8 cellular contexts compared by ENCODE assay signal in the genomic region with DNA sequence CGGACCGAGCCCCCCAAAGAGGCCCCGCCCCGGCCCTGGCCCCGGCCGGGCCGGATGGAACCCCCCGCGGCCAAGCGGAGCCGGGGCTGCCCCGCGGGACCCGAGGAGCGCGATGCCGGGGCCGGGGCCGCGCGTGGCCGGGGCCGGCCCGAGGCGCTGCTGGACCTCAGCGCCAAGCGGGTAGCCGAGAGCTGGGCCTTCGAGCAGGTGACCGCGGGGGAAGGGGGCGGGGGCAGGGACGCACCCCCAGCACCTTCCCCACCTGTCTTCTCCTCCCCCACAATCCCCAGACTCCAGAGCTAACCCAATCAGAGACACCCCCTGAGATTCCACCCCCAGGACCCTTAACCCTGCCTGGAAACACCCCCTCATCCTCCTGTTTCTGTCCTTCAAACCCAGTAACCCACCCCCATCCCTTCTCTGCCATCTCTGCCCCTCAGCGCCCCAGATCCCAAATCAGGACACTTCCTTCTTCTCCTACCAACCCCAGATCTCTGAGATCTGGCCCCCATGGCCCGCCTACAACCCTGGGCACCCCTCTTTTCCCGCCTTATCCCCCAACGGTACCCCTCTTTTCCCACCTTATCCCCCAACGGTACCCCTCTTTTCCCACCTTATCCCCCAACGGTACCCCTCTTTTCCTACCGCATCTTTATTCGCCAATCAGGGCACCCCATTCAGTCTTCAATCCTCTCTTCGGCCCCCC. TPM values are rescaled to one million over a fixed set of nuclear protein-coding genes. Genes with fewer than 3 reads are reported as not detected.
DNase-seq lines count a peak whose midpoint lies in the region; ATAC-seq and TF ChIP-seq lines count a peak whose summit lies in the region.

No MANE protein-coding gene starts in this region.

- POLR2A ChIA-PET in AG04450 (lab: Yijun Ruan, JAX): interaction anchor here (0.6 to 3.9 kb wide), 11 partner anchors 8 to 64 kb away, joined by 3 to 19 read pairs (median 5); a partner anchor contains a TSS
- POLR2A ChIA-PET in activated CD4-positive, alpha-beta memory T cell treated with anti-CD3 and anti-CD28 coated beads, Interleukin-2, amount 10 ng/mL, durations not matched to agents 7 days and 5 days (lab: Charles Lee): interaction anchor here (1.0 to 2.7 kb wide), 11 partner anchors 9 to 341 kb away, joined by 3 to 23 read pairs (median 5); a partner anchor contains a TSS

- in situ Hi-C loops in gastrocnemius medialis (cut with MboI; ENCODE audit: low sequenced_read_pairs in 4 of 4): no loop called here

- peak overlapping the region; percentile 97 for H3K27ac ChIP-seq in AG04450 (ENCODE audit: low read depth, low read length)
- H3K27ac ChIP-seq in right atrium auricular region: peak overlapping the region; percentile 92
- H3K27ac ChIP-seq in gastrocnemius medialis: peak overlapping the region; percentile 79 to 96 (median 90)

- H3K4me3 Mint-ChIP-seq in activated CD4-positive, alpha-beta memory T cell treated with anti-CD3 and anti-CD28 coated beads, Interleukin-2, amount 10 ng/mL, durations not matched to agents 7 days and 5 days: peak overlapping the region; percentile 99

- no peaks in the 10 kb centered on the region for H3K36me3 Mint-ChIP-seq in activated CD4-positive, alpha-beta memory T cell treated with anti-CD3 and anti-CD28 coated beads, Interleukin-2, amount 10 ng/mL, durations not matched to agents 7 days and 5 days (ENCODE audit: low read depth)

- ATAC-seq in GM18909 (IDR thresholded peaks at IDR 0.05; ENCODE audit: poor library complexity, unreplicated experiment): peak; percentile 37
- peak; percentile 27 for ATAC-seq in HG03135 (IDR thresholded peaks at IDR 0.05; ENCODE audit: unreplicated experiment)
- ATAC-seq in gastrocnemius medialis: peak; percentile 42 to 48

- H3K27ac Mint-ChIP-seq in activated CD4-positive, alpha-beta memory T cell treated with anti-CD3 and anti-CD28 coated beads, Interleukin-2, amount 10 ng/mL, durations not matched to agents 7 days and 5 days: peak overlapping the region; percentile 74

- H3K4me3 ChIP-seq in AG04450 (ENCODE audit: low read depth, low read length) (peak overlapping the region; percentile 80), right atrium auricular region (peak overlapping the region; percentile 84 to 91), gastrocnemius medialis (peak overlapping the region; percentile 64 to 96 (median 75))

- H3K27me3 ChIP-seq in AG04450 (ENCODE audit: control insufficient read depth, insufficient read depth, low read length) (no peaks in the 10 kb centered on the region), right atrium auricular region (no peaks in the 10 kb centered on the region), gastrocnemius medialis (no peaks in the 10 kb centered on the region)

- H3K9me3 ChIP-seq in AG04450 (ENCODE audit: control insufficient read depth, insufficient read depth, low read length) (no peaks in the 10 kb centered on the region; the same call in 1 of the 2 replicates), right atrium auricular region (no peaks in the 10 kb centered on the region), gastrocnemius medialis (no peaks in the 10 kb centered on the region)

- CTCF ChIA-PET in AG04450 (lab: Charles Lee): interaction anchor here (1.3 to 2.7 kb wide), 2 partner anchors 43 to 67 kb away, joined by 3 to 23 read pairs; no protein-coding TSS in a partner anchor
- CTCF ChIA-PET in activated CD4-positive, alpha-beta memory T cell treated with anti-CD3 and anti-CD28 coated beads, Interleukin-2, amount 10 ng/mL, durations not matched to agents 7 days and 5 days (lab: Charles Lee): interaction anchor here (0.8 to 4.2 kb wide), 4 partner anchors 11 to 204 kb away, joined by 3 to 28 read pairs (median 4); no protein-coding TSS in a partner anchor

- H3K27me3 Mint-ChIP-seq in activated CD4-positive, alpha-beta memory T cell treated with anti-CD3 and anti-CD28 coated beads, Interleukin-2, amount 10 ng/mL, durations not matched to agents 7 days and 5 days: no peaks in the 10 kb centered on the region

- TF ChIP-seq CTCF in AG04450 (IDR thresholded peaks at IDR 0.05; ENCODE audit: low read depth, low read length) (no peak), right atrium auricular region (IDR thresholded peaks at IDR 0.05) (no peak), gastrocnemius medialis (IDR thresholded peaks at IDR 0.05 in 4 of 5, conservative IDR thresholded peaks at IDR 0.05 in 1 of 5) (no peak)

- TF ChIP-seq POLR2A in gastrocnemius medialis (IDR thresholded peaks at IDR 0.05): no peak

- H3K9me3 Mint-ChIP-seq in activated CD4-positive, alpha-beta memory T cell treated with anti-CD3 and anti-CD28 coated beads, Interleukin-2, amount 10 ng/mL, durations not matched to agents 7 days and 5 days: no peaks in the 10 kb centered on the region

- H3K36me3 ChIP-seq in right atrium auricular region (no peaks in the 10 kb centered on the region), gastrocnemius medialis (no peaks in the 10 kb centered on the region)

- H3K4me1 ChIP-seq in right atrium auricular region: peaks cover 0 to 38% of the 10 kb centered on the region in 2 donors
- peaks cover 24 to 26% of the 10 kb centered on the region in 2 donors for H3K4me1 ChIP-seq in gastrocnemius medialis

- intact Hi-C loops in gastrocnemius medialis (cut with DNase I; ENCODE audit: low total_unique reads): loop anchor here (2.0 to 10.0 kb wide), 2 partner anchors 37 to 209 kb away; a partner anchor contains a TSS

- peaks cover 29% of the 10 kb centered on the region for H3K4me1 Mint-ChIP-seq in activated CD4-positive, alpha-beta memory T cell treated with anti-CD3 and anti-CD28 coated beads, Interleukin-2, amount 10 ng/mL, durations not matched to agents 7 days and 5 days

- DNase-seq in AG04450 (ENCODE audit: low read depth, low spot score) (no peak), right atrium auricular region (ENCODE audit: low spot score) (no peak), gastrocnemius medialis (peak in 1 of 2 donors; percentile 40), DMS153 (lab: John Stamatoyannopoulos, UW) (no peak), SKM-1 (lab: John Stamatoyannopoulos, UW; ENCODE audit: unreplicated experiment) (no peak)
- no peak for DNase-seq in activated CD4-positive, alpha-beta memory T cell treated with anti-CD3 and anti-CD28 coated beads, Interleukin-2, amount 10 ng/mL, durations not matched to agents 7 days and 5 days

RNA-seq across cellular contexts. Expression of a gene that starts 0.5 kb away (rescaled TPM):
- polyA plus RNA-seq in AG04450 (2011; rRNA removed): 2.3 and 3.4 TPM in 2 replicates
- polyA minus RNA-seq in AG04450 (2011; rRNA and poly(A)+ RNA removed): 3.6 and 5.0 TPM in 2 replicates
- 10 to 100 TPM; 10.1 to 10.4 TPM for total RNA-seq in activated CD4-positive, alpha-beta memory T cell treated with anti-CD3 and anti-CD28 coated beads, Interleukin-2, amount 10 ng/mL, durations not matched to agents 7 days and 5 days
- total RNA-seq in right atrium auricular region (1 to 10 TPM; 5.7 to 9.8 TPM), gastrocnemius medialis (1 to 10 TPM; 3.9 to 6.3 (median 5.0) TPM)

RNA-seq across cellular contexts. Expression of a gene that starts 21.5 kb away (rescaled TPM):
- 145 and 213 TPM in 2 replicates for polyA plus RNA-seq in AG04450 (2011; rRNA removed)
- 118 and 136 TPM in 2 replicates for polyA minus RNA-seq in AG04450 (2011; rRNA and poly(A)+ RNA removed)
- total RNA-seq in activated CD4-positive, alpha-beta memory T cell treated with anti-CD3 and anti-CD28 coated beads, Interleukin-2, amount 10 ng/mL, durations not matched to agents 7 days and 5 days: 10 to 100 TPM; 79.4 to 83.7 TPM
- total RNA-seq in right atrium auricular region (100 to 1,000 TPM; 272 to 304 TPM), gastrocnemius medialis (100 to 1,000 TPM; 158 to 283 (median 222) TPM)

RNA-seq across cellular contexts. Expression of a gene that starts 31.4 kb away (rescaled TPM):
- polyA plus RNA-seq in AG04450 (2011; rRNA removed): 20.2 and 24.1 TPM in 2 replicates
- 15.7 and 19.7 TPM in 2 replicates for polyA minus RNA-seq in AG04450 (2011; rRNA and poly(A)+ RNA removed)
- total RNA-seq in activated CD4-positive, alpha-beta memory T cell treated with anti-CD3 and anti-CD28 coated beads, Interleukin-2, amount 10 ng/mL, durations not matched to agents 7 days and 5 days: 10 to 100 TPM; 22.4 to 22.7 TPM
- total RNA-seq in right atrium auricular region (10 to 100 TPM; 18.2 to 19.4 TPM), gastrocnemius medialis (10 to 100 TPM; 21.1 to 26.1 (median 23.4) TPM)
